1 cellular context compared by ENCODE assay signal in the genomic region with DNA sequence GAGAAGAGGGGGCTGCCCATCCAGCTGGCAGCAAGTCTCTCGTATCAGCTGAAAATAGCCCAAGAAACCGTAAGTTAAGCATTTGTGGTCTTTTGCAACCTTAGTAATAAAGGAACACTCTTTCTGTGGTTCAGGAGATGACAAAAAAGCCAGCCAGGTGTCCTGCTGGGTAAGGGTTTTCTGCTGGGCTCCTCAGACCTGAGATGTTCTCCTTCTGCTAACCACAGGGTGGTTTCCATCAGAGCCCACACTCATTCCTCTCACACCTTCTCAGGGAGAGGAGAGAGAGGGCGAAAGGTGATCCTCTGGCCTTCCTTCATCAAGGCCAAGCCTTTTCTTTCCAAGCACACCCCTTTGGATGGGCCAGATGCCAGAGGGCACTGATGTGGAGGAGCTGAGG.
TF ChIP-seq lines count a peak whose summit lies in the region.

No MANE protein-coding gene starts in this region.

TF ChIP-seq in GM12878, 131 proteins besides CTCF, POLR2A, EP300 and RAD21 (continued from another document):
- TF ChIP-seq, protein P1, sequence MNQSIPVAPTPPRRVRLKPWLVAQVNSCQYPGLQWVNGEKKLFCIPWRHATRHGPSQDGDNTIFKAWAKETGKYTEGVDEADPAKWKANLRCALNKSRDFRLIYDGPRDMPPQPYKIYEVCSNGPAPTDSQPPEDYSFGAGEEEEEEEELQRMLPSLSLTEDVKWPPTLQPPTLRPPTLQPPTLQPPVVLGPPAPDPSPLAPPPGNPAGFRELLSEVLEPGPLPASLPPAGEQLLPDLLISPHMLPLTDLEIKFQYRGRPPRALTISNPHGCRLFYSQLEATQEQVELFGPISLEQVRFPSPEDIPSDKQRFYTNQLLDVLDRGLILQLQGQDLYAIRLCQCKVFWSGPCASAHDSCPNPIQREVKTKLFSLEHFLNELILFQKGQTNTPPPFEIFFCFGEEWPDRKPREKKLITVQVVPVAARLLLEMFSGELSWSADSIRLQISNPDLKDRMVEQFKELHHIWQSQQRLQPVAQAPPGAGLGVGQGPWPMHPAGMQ (IDR thresholded peaks at IDR 0.05; ENCODE audit: borderline replicate concordance), result no peak
- TF ChIP-seq RFX5 (IDR thresholded peaks at IDR 0.05; ENCODE audit: low read depth, low read length) (no peak), YY1 (IDR thresholded peaks at IDR 0.05; ENCODE audit: low read depth, low read length) (no peak), LARP7 (IDR thresholded peaks at IDR 0.05) (no peak), CBX5 (IDR thresholded peaks at IDR 0.05; ENCODE audit: low read depth) (peak; percentile 62; the same call in 1 of the 2 replicates), SMAD1 (IDR thresholded peaks at IDR 0.05; ENCODE audit: low read depth, partially characterized antibody) (no peak), MTA2 (IDR thresholded peaks at IDR 0.05; ENCODE audit: low read depth) (peak; percentile 57; the same call in 1 of the 2 replicates), MEF2A (IDR thresholded peaks at IDR 0.05; ENCODE audit: insufficient read depth, low read depth, low read length) (peak; percentile 94), ESRRA (IDR thresholded peaks at IDR 0.05; ENCODE audit: low read length) (no peak), TCF3 (IDR thresholded peaks at IDR 0.05; ENCODE audit: borderline replicate concordance, insufficient read depth, low read depth, low read length) (peak; percentile 93), NBN (IDR thresholded peaks at IDR 0.05) (peak; percentile 24; the same call in 1 of the 2 replicates), GABPA (IDR thresholded peaks at IDR 0.05; ENCODE audit: low read depth) (peak; percentile 57; the same call in 1 of the 2 replicates), NR2F1 (conservative IDR thresholded peaks at IDR 0.05) (peak; percentile 79), GATAD2B (conservative IDR thresholded peaks at IDR 0.05; ENCODE audit: low read depth) (no peak), RELA (IDR thresholded peaks at IDR 0.05; ENCODE audit: borderline replicate concordance, partially characterized antibody) (no peak), MYC (IDR thresholded peaks at IDR 0.05; ENCODE audit: insufficient read depth, insufficient read length, insufficient replicate concordance, low read length, severe bottlenecking) (no peak), ETV6 (conservative IDR thresholded peaks at IDR 0.05 in 1 of 2, IDR thresholded peaks at IDR 0.05 in 1 of 2; ENCODE audit: borderline replicate concordance in 1 of 2, low read depth in 1 of 2) (no peak), SMARCA5 (IDR thresholded peaks at IDR 0.05) (no peak), CEBPB (IDR thresholded peaks at IDR 0.05; ENCODE audit: borderline replicate concordance in 1 of 2, low read depth in 2 of 2, low read length in 2 of 2) (no peak)
- TF ChIP-seq, protein P2, sequence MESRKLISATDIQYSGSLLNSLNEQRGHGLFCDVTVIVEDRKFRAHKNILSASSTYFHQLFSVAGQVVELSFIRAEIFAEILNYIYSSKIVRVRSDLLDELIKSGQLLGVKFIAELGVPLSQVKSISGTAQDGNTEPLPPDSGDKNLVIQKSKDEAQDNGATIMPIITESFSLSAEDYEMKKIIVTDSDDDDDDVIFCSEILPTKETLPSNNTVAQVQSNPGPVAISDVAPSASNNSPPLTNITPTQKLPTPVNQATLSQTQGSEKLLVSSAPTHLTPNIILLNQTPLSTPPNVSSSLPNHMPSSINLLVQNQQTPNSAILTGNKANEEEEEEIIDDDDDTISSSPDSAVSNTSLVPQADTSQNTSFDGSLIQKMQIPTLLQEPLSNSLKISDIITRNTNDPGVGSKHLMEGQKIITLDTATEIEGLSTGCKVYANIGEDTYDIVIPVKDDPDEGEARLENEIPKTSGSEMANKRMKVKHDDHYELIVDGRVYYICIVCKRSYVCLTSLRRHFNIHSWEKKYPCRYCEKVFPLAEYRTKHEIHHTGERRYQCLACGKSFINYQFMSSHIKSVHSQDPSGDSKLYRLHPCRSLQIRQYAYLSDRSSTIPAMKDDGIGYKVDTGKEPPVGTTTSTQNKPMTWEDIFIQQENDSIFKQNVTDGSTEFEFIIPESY (IDR thresholded peaks at IDR 0.05), result no peak
- TF ChIP-seq, protein P3, sequence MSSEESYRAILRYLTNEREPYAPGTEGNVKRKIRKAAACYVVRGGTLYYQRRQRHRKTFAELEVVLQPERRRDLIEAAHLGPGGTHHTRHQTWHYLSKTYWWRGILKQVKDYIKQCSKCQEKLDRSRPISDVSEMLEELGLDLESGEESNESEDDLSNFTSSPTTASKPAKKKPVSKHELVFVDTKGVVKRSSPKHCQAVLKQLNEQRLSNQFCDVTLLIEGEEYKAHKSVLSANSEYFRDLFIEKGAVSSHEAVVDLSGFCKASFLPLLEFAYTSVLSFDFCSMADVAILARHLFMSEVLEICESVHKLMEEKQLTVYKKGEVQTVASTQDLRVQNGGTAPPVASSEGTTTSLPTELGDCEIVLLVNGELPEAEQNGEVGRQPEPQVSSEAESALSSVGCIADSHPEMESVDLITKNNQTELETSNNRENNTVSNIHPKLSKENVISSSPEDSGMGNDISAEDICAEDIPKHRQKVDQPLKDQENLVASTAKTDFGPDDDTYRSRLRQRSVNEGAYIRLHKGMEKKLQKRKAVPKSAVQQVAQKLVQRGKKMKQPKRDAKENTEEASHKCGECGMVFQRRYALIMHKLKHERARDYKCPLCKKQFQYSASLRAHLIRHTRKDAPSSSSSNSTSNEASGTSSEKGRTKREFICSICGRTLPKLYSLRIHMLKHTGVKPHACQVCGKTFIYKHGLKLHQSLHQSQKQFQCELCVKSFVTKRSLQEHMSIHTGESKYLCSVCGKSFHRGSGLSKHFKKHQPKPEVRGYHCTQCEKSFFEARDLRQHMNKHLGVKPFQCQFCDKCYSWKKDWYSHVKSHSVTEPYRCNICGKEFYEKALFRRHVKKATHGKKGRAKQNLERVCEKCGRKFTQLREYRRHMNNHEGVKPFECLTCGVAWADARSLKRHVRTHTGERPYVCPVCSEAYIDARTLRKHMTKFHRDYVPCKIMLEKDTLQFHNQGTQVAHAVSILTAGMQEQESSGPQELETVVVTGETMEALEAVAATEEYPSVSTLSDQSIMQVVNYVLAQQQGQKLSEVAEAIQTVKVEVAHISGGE (CRISPR knock-in tag; IDR thresholded peaks at IDR 0.05), result no peak
- TF ChIP-seq, protein P4, sequence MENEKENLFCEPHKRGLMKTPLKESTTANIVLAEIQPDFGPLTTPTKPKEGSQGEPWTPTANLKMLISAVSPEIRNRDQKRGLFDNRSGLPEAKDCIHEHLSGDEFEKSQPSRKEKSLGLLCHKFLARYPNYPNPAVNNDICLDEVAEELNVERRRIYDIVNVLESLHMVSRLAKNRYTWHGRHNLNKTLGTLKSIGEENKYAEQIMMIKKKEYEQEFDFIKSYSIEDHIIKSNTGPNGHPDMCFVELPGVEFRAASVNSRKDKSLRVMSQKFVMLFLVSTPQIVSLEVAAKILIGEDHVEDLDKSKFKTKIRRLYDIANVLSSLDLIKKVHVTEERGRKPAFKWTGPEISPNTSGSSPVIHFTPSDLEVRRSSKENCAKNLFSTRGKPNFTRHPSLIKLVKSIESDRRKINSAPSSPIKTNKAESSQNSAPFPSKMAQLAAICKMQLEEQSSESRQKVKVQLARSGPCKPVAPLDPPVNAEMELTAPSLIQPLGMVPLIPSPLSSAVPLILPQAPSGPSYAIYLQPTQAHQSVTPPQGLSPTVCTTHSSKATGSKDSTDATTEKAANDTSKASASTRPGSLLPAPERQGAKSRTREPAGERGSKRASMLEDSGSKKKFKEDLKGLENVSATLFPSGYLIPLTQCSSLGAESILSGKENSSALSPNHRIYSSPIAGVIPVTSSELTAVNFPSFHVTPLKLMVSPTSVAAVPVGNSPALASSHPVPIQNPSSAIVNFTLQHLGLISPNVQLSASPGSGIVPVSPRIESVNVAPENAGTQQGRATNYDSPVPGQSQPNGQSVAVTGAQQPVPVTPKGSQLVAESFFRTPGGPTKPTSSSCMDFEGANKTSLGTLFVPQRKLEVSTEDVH (IDR thresholded peaks at IDR 0.05; ENCODE audit: low read depth, partially characterized antibody), result no peak
- TF ChIP-seq, protein P5, sequence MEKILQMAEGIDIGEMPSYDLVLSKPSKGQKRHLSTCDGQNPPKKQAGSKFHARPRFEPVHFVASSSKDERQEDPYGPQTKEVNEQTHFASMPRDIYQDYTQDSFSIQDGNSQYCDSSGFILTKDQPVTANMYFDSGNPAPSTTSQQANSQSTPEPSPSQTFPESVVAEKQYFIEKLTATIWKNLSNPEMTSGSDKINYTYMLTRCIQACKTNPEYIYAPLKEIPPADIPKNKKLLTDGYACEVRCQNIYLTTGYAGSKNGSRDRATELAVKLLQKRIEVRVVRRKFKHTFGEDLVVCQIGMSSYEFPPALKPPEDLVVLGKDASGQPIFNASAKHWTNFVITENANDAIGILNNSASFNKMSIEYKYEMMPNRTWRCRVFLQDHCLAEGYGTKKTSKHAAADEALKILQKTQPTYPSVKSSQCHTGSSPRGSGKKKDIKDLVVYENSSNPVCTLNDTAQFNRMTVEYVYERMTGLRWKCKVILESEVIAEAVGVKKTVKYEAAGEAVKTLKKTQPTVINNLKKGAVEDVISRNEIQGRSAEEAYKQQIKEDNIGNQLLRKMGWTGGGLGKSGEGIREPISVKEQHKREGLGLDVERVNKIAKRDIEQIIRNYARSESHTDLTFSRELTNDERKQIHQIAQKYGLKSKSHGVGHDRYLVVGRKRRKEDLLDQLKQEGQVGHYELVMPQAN (conservative IDR thresholded peaks at IDR 0.05), result no peak
- TF ChIP-seq, protein P6, sequence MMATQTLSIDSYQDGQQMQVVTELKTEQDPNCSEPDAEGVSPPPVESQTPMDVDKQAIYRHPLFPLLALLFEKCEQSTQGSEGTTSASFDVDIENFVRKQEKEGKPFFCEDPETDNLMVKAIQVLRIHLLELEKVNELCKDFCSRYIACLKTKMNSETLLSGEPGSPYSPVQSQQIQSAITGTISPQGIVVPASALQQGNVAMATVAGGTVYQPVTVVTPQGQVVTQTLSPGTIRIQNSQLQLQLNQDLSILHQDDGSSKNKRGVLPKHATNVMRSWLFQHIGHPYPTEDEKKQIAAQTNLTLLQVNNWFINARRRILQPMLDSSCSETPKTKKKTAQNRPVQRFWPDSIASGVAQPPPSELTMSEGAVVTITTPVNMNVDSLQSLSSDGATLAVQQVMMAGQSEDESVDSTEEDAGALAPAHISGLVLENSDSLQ (IDR thresholded peaks at IDR 0.05), result no peak
- TF ChIP-seq, protein P7, sequence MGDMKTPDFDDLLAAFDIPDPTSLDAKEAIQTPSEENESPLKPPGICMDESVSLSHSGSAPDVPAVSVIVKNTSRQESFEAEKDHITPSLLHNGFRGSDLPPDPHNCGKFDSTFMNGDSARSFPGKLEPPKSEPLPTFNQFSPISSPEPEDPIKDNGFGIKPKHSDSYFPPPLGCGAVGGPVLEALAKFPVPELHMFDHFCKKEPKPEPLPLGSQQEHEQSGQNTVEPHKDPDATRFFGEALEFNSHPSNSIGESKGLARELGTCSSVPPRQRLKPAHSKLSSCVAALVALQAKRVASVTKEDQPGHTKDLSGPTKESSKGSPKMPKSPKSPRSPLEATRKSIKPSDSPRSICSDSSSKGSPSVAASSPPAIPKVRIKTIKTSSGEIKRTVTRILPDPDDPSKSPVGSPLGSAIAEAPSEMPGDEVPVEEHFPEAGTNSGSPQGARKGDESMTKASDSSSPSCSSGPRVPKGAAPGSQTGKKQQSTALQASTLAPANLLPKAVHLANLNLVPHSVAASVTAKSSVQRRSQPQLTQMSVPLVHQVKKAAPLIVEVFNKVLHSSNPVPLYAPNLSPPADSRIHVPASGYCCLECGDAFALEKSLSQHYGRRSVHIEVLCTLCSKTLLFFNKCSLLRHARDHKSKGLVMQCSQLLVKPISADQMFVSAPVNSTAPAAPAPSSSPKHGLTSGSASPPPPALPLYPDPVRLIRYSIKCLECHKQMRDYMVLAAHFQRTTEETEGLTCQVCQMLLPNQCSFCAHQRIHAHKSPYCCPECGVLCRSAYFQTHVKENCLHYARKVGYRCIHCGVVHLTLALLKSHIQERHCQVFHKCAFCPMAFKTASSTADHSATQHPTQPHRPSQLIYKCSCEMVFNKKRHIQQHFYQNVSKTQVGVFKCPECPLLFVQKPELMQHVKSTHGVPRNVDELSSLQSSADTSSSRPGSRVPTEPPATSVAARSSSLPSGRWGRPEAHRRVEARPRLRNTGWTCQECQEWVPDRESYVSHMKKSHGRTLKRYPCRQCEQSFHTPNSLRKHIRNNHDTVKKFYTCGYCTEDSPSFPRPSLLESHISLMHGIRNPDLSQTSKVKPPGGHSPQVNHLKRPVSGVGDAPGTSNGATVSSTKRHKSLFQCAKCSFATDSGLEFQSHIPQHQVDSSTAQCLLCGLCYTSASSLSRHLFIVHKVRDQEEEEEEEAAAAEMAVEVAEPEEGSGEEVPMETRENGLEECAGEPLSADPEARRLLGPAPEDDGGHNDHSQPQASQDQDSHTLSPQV (IDR thresholded peaks at IDR 0.05), result no peak
